Comparison of ENCODE assay signal across 8 cellular contexts in the genomic region with DNA sequence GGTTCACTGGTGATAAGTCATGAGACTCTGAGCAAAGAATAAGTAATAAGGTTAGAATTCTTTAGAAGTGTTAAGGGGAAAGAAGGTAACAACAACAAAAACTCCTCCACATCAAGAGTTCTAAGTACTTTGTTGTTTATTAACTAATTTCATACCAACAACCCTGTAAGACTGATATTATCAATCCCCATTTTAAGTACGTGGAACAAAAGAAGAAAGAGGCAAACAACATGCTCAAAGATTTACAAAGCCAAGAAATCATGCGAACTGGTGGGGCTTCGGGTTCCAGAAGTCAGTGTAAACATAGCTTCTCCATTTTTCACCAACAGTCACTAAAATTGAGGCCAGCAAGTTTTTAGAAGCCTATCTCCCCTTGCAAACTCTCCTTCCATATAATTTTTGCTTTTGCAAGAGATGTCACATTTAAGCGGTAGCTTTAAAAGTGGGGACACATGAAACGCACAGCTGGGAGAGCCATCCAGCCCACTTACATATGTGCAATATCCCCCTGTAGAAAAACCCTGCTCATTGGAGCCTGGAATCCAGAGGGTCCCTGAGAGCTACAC. TPM values are rescaled to one million over a fixed set of nuclear protein-coding genes. Genes with fewer than 3 reads are reported as not detected.
A peak's percentile ranks its signal among the peaks of the same experiment; 100 is the strongest.
DNase-seq lines count a peak whose midpoint lies in the region; ATAC-seq and TF ChIP-seq lines count a peak whose summit lies in the region.

No MANE protein-coding gene starts in this region.

- H3K4me3 Mint-ChIP-seq in stimulated activated effector memory CD8-positive, alpha-beta T cell treated with anti-CD3 and anti-CD28 coated beads, Interleukin-12 subunit alpha, Interleukin-12 subunit beta, amount 100 ng/mL, for 72 hours: peak overlapping the region; percentile 94

- H3K27ac ChIP-seq in VCaP (peak overlapping the region; percentile 99), foreskin keratinocyte (peak overlapping the region; percentile 97)

- no peak for TF ChIP-seq CTCF in VCaP (conservative IDR thresholded peaks at IDR 0.05)
- no peak for TF ChIP-seq CTCF in foreskin keratinocyte (conservative IDR thresholded peaks at IDR 0.05)

- H3K27ac Mint-ChIP-seq in stimulated activated effector memory CD8-positive, alpha-beta T cell treated with anti-CD3 and anti-CD28 coated beads, Interleukin-12 subunit alpha, Interleukin-12 subunit beta, amount 100 ng/mL, for 72 hours: peak overlapping the region; percentile 98

- peaks cover 10% of the 10 kb centered on the region for H3K4me1 ChIP-seq in foreskin keratinocyte

- DNase-seq in NCI-H2029 treated with DMSO at 0.1 percent for 48 hours (lab: John Stamatoyannopoulos, UW) (peak; percentile 54), NCI-H2029 (lab: John Stamatoyannopoulos, UW) (no peak), foreskin keratinocyte (peak in 1 of 2 donors; percentile 21), ecto neural progenitor cell (ENCODE audit: low spot score) (no peak)
- DNase-seq in stimulated activated effector memory CD8-positive, alpha-beta T cell treated with anti-CD3 and anti-CD28 coated beads, Interleukin-12 subunit alpha, Interleukin-12 subunit beta, amount 100 ng/mL, for 72 hours (ENCODE audit: low spot score in 2 of 2): no peak

- no peaks in the 10 kb centered on the region for H3K9me3 Mint-ChIP-seq in stimulated activated effector memory CD8-positive, alpha-beta T cell treated with anti-CD3 and anti-CD28 coated beads, Interleukin-12 subunit alpha, Interleukin-12 subunit beta, amount 100 ng/mL, for 72 hours

- ATAC-seq in foreskin keratinocyte (no peak), GM19452 (IDR thresholded peaks at IDR 0.05; ENCODE audit: unreplicated experiment) (no peak), HG02571 (IDR thresholded peaks at IDR 0.05; ENCODE audit: unreplicated experiment) (no peak)
- ATAC-seq in stimulated activated effector memory CD8-positive, alpha-beta T cell treated with anti-CD3 and anti-CD28 coated beads, Interleukin-12 subunit alpha, Interleukin-12 subunit beta, amount 100 ng/mL, for 72 hours: no peak

- H3K4me1 Mint-ChIP-seq in stimulated activated effector memory CD8-positive, alpha-beta T cell treated with anti-CD3 and anti-CD28 coated beads, Interleukin-12 subunit alpha, Interleukin-12 subunit beta, amount 100 ng/mL, for 72 hours: peaks cover 54% of the 10 kb centered on the region

- H3K36me3 Mint-ChIP-seq in stimulated activated effector memory CD8-positive, alpha-beta T cell treated with anti-CD3 and anti-CD28 coated beads, Interleukin-12 subunit alpha, Interleukin-12 subunit beta, amount 100 ng/mL, for 72 hours: peaks cover 24% of the 10 kb centered on the region

- H3K27me3 ChIP-seq in foreskin keratinocyte: no peaks in the 10 kb centered on the region

RNA-seq across cellular contexts. Expression of a gene that starts 0.9 kb away (rescaled TPM):
- 22.9 and 25.3 TPM in 2 replicates for total RNA-seq in foreskin keratinocyte
- polyA plus RNA-seq in foreskin keratinocyte: 9.4 and 10.3 TPM in 2 replicates

RNA-seq across cellular contexts. Expression of a gene that starts 22.9 kb away (rescaled TPM):
- 21.8 and 23.3 TPM in 2 replicates for total RNA-seq in foreskin keratinocyte
- 18.0 and 18.5 TPM in 2 replicates for polyA plus RNA-seq in foreskin keratinocyte

RNA-seq across cellular contexts. Expression of a gene that starts 58.1 kb away (rescaled TPM):
- total RNA-seq in foreskin keratinocyte: 13.8 and 15.6 TPM in 2 replicates
- polyA plus RNA-seq in foreskin keratinocyte: 6.4 and 7.0 TPM in 2 replicates
